1 cellular context compared by ENCODE assay signal in the genomic region with DNA sequence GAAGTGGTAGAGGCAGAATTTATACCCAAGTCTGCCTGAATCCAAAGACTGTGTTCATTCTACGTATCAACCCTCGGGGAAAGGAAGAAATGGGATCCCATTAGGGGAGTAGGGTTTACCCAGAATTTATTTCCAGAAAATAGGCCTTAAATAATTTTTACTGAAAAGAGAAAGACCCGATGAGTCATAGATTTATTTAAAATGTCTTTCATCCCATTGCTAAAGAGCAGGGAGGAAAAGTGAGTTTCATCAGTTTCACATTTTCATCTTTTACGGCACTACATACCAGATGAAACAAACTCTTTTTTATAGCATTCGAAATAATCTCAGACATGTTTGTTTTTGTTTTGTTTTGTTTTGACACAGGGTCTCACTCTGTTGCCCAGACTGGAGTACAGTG.
TF ChIP-seq lines count a peak whose summit lies in the region.

No MANE protein-coding gene starts in this region.

TF ChIP-seq in K562, 482 proteins besides CTCF, POLR2A, EP300 and RAD21:
- TF ChIP-seq ZNF175 (CRISPR knock-in tag; IDR thresholded peaks at IDR 0.05; ENCODE audit: low read depth) (no peak), FOSL1 (tag; conservative IDR thresholded peaks at IDR 0.05) (0 out of 2 replicates have a peak, but pooled peaks have one; percentile 25)
- TF ChIP-seq, protein P1, sequence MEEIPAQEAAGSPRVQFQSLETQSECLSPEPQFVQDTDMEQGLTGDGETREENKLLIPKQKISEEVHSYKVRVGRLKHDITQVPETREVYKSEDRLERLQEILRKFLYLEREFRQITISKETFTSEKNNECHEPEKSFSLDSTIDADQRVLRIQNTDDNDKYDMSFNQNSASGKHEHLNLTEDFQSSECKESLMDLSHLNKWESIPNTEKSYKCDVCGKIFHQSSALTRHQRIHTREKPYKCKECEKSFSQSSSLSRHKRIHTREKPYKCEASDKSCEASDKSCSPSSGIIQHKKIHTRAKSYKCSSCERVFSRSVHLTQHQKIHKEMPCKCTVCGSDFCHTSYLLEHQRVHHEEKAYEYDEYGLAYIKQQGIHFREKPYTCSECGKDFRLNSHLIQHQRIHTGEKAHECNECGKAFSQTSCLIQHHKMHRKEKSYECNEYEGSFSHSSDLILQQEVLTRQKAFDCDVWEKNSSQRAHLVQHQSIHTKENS (CRISPR knock-in tag; IDR thresholded peaks at IDR 0.05) = no peak
